ENCODE assay signal across 1 cellular context in the genomic region with DNA sequence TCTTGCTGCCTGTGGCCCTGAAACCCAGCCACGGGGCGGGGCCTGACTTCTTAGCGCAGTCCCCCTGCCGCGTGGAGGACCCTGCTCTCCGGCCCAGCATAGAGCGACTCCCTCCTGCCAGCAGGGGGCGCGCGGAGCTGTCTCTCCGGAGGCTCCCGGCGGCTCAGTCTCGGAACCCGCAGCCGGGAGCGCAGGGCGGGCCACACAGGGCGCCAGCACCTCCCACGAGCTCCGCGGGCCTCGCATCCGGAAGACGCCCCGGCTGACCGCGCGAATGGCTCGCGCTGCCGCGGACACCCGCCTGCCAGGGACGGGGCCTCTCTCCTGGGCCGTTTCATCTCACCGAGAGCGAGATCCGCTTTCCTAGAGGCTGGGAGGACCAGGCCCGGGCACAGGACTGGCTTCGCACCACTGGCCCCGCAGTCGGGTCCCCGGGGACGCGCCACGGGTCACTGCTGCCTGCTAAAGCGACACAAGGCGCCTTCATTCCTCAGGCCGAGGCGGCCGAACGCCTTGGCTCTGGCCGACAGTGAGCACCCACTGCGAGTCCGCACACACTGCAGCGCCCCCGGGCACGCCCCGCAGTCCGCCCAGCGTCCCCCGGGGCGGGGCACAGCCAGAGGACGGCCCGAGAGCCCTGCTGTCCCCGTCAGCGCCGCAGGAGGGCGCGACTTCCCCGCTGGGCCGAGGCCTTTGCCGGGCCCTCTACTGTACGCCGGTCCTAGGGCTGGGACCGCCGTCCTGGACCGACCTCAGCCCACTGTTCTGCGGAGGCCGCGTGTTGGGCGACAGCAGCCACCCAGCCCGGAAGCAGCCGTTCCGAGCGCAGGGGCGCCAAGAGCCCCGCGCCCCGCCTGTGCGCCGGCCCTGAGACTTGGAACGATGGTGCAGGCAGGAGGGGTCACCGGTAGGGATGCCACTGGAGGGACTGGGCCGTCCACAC.
TF ChIP-seq lines count a peak whose summit lies in the region.

No MANE protein-coding gene starts in this region.

TF ChIP-seq in HEK293, 187 proteins besides CTCF, POLR2A, EP300 and RAD21 (continued from another document and continues in another):
- TF ChIP-seq, protein P1, sequence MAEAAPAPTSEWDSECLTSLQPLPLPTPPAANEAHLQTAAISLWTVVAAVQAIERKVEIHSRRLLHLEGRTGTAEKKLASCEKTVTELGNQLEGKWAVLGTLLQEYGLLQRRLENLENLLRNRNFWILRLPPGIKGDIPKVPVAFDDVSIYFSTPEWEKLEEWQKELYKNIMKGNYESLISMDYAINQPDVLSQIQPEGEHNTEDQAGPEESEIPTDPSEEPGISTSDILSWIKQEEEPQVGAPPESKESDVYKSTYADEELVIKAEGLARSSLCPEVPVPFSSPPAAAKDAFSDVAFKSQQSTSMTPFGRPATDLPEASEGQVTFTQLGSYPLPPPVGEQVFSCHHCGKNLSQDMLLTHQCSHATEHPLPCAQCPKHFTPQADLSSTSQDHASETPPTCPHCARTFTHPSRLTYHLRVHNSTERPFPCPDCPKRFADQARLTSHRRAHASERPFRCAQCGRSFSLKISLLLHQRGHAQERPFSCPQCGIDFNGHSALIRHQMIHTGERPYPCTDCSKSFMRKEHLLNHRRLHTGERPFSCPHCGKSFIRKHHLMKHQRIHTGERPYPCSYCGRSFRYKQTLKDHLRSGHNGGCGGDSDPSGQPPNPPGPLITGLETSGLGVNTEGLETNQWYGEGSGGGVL (tag by site-specific recombination; IDR thresholded peaks at IDR 0.05), result no peak
- TF ChIP-seq, protein P2, sequence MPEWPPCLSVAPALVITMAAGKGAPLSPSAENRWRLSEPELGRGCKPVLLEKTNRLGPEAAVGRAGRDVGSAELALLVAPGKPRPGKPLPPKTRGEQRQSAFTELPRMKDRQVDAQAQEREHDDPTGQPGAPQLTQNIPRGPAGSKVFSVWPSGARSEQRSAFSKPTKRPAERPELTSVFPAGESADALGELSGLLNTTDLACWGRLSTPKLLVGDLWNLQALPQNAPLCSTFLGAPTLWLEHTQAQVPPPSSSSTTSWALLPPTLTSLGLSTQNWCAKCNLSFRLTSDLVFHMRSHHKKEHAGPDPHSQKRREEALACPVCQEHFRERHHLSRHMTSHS (tag by site-specific recombination; IDR thresholded peaks at IDR 0.05), result no peak
- TF ChIP-seq ZNF658 (tag by site-specific recombination; IDR thresholded peaks at IDR 0.05), result no peak
- TF ChIP-seq, protein P3, sequence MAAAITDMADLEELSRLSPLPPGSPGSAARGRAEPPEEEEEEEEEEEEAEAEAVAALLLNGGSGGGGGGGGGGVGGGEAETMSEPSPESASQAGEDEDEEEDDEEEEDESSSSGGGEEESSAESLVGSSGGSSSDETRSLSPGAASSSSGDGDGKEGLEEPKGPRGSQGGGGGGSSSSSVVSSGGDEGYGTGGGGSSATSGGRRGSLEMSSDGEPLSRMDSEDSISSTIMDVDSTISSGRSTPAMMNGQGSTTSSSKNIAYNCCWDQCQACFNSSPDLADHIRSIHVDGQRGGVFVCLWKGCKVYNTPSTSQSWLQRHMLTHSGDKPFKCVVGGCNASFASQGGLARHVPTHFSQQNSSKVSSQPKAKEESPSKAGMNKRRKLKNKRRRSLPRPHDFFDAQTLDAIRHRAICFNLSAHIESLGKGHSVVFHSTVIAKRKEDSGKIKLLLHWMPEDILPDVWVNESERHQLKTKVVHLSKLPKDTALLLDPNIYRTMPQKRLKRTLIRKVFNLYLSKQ (tag by site-specific recombination; IDR thresholded peaks at IDR 0.05; ENCODE audit: borderline replicate concordance), result no peak
- TF ChIP-seq, protein P4, sequence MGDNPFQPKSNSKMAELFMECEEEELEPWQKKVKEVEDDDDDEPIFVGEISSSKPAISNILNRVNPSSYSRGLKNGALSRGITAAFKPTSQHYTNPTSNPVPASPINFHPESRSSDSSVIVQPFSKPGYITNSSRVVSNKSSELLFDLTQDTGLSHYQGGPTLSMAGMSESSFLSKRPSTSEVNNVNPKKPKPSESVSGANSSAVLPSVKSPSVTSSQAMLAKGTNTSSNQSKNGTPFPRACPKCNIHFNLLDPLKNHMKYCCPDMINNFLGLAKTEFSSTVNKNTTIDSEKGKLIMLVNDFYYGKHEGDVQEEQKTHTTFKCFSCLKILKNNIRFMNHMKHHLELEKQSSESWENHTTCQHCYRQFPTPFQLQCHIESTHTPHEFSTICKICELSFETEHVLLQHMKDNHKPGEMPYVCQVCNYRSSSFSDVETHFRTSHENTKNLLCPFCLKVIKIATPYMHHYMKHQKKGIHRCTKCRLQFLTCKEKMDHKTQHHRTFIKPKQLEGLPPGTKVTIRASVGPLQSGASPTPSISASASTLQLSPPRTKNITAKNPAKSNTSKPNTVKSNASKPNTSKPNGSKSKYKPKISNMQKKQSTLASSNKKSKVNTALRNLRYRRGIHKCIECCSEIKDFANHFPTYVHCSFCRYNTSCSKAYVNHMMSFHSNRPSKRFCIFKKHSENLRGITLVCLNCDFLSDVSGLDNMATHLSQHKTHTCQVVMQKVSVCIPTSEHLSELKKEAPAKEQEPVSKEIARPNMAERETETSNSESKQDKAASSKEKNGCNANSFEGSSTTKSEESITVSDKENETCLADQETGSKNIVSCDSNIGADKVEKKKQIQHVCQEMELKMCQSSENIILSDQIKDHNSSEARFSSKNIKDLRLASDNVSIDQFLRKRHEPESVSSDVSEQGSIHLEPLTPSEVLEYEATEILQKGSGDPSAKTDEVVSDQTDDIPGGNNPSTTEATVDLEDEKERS (tag by site-specific recombination; IDR thresholded peaks at IDR 0.05), result no peak
- no peak for TF ChIP-seq IKZF3 (tag by site-specific recombination; IDR thresholded peaks at IDR 0.05)
- peak; percentile 48; the same call in 1 of the 2 replicates for TF ChIP-seq ZNF600 (tag by site-specific recombination; IDR thresholded peaks at IDR 0.05)
- no peak for TF ChIP-seq SALL2 (tag by site-specific recombination; IDR thresholded peaks at IDR 0.05; ENCODE audit: borderline replicate concordance)
- TF ChIP-seq, protein P5, sequence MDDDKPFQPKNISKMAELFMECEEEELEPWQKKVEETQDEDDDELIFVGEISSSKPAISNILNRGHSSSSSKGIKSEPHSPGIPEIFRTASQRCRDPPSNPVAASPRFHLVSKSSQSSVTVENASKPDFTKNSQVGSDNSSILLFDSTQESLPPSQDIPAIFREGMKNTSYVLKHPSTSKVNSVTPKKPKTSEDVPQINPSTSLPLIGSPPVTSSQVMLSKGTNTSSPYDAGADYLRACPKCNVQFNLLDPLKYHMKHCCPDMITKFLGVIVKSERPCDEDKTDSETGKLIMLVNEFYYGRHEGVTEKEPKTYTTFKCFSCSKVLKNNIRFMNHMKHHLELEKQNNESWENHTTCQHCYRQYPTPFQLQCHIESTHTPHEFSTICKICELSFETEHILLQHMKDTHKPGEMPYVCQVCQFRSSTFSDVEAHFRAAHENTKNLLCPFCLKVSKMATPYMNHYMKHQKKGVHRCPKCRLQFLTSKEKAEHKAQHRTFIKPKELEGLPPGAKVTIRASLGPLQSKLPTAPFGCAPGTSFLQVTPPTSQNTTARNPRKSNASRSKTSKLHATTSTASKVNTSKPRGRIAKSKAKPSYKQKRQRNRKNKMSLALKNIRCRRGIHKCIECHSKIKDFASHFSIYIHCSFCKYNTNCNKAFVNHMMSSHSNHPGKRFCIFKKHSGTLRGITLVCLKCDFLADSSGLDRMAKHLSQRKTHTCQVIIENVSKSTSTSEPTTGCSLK (tag by site-specific recombination; IDR thresholded peaks at IDR 0.05), result no peak
- TF ChIP-seq SETDB1 (IDR thresholded peaks at IDR 0.05; ENCODE audit: insufficient read length, low read length), result no peak
- TF ChIP-seq ZSCAN30 (tag by site-specific recombination; IDR thresholded peaks at IDR 0.05), result peak; percentile 73
- TF ChIP-seq ZNF433 (tag by site-specific recombination; IDR thresholded peaks at IDR 0.05; ENCODE audit: low read depth), result no peak
- no peak; the same call in 1 of the 2 replicates for TF ChIP-seq ZFP37 (tag by site-specific recombination; IDR thresholded peaks at IDR 0.05)
- TF ChIP-seq ZNF768 (tag by site-specific recombination; IDR thresholded peaks at IDR 0.05), result no peak
- 0 out of 2 replicates have a peak, but pooled peaks have one; percentile 45 for TF ChIP-seq ZNF501 (tag by site-specific recombination; IDR thresholded peaks at IDR 0.05)
- no peak for TF ChIP-seq ZNF19 (tag by site-specific recombination; IDR thresholded peaks at IDR 0.05; ENCODE audit: low read depth)
- TF ChIP-seq ZNF366 (tag by site-specific recombination; conservative IDR thresholded peaks at IDR 0.05), result no peak
- TF ChIP-seq, protein P6, sequence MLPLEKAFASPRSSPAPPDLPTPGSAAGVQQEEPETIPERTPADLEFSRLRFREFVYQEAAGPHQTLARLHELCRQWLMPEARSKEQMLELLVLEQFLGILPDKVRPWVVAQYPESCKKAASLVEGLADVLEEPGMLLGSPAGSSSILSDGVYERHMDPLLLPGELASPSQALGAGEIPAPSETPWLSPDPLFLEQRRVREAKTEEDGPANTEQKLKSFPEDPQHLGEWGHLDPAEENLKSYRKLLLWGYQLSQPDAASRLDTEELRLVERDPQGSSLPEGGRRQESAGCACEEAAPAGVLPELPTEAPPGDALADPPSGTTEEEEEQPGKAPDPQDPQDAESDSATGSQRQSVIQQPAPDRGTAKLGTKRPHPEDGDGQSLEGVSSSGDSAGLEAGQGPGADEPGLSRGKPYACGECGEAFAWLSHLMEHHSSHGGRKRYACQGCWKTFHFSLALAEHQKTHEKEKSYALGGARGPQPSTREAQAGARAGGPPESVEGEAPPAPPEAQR (tag by site-specific recombination; IDR thresholded peaks at IDR 0.05), result no peak
- no peak for TF ChIP-seq ZNF610 (tag by site-specific recombination; IDR thresholded peaks at IDR 0.05; ENCODE audit: borderline replicate concordance)
- TF ChIP-seq ZNF548 (tag by site-specific recombination; IDR thresholded peaks at IDR 0.05), result no peak
- TF ChIP-seq, protein P7, sequence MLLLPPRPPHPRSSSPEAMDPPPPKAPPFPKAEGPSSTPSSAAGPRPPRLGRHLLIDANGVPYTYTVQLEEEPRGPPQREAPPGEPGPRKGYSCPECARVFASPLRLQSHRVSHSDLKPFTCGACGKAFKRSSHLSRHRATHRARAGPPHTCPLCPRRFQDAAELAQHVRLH (tag by site-specific recombination; IDR thresholded peaks at IDR 0.05), result no peak
- no peak for TF ChIP-seq ZBTB17 (tag by site-specific recombination; IDR thresholded peaks at IDR 0.05)
- no peak for TF ChIP-seq ZSCAN23 (tag by site-specific recombination; IDR thresholded peaks at IDR 0.05)
- TF ChIP-seq ZNF146 (tag by site-specific recombination; IDR thresholded peaks at IDR 0.05), result no peak
- TF ChIP-seq ZNF48 (tag by site-specific recombination; IDR thresholded peaks at IDR 0.05), result no peak
- no peak for TF ChIP-seq ZNF223 (tag by site-specific recombination; IDR thresholded peaks at IDR 0.05)
- TF ChIP-seq ZNF416 (tag by site-specific recombination; IDR thresholded peaks at IDR 0.05), result no peak
- TF ChIP-seq ZNF510 (tag by site-specific recombination; IDR thresholded peaks at IDR 0.05; ENCODE audit: insufficient replicate concordance), result no peak
- no peak for TF ChIP-seq ZNF747 (tag by site-specific recombination; IDR thresholded peaks at IDR 0.05)
- TF ChIP-seq ZNF138 (tag by site-specific recombination; IDR thresholded peaks at IDR 0.05; ENCODE audit: borderline replicate concordance), result no peak
- no peak for TF ChIP-seq ZNF311 (tag by site-specific recombination; IDR thresholded peaks at IDR 0.05; ENCODE audit: borderline replicate concordance)
- TF ChIP-seq GLI2 (tag by site-specific recombination; IDR thresholded peaks at IDR 0.05; ENCODE audit: borderline replicate concordance, low read depth), result no peak
- TF ChIP-seq, protein P8, sequence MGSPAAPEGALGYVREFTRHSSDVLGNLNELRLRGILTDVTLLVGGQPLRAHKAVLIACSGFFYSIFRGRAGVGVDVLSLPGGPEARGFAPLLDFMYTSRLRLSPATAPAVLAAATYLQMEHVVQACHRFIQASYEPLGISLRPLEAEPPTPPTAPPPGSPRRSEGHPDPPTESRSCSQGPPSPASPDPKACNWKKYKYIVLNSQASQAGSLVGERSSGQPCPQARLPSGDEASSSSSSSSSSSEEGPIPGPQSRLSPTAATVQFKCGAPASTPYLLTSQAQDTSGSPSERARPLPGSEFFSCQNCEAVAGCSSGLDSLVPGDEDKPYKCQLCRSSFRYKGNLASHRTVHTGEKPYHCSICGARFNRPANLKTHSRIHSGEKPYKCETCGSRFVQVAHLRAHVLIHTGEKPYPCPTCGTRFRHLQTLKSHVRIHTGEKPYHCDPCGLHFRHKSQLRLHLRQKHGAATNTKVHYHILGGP (tag by site-specific recombination; IDR thresholded peaks at IDR 0.05), result no peak
- TF ChIP-seq ZNF335 (tag by site-specific recombination; conservative IDR thresholded peaks at IDR 0.05), result peak; percentile 89
- no peak; the same call in 1 of the 2 replicates for TF ChIP-seq ZXDB (tag by site-specific recombination; IDR thresholded peaks at IDR 0.05)
- peak; percentile 63; the same call in 1 of the 2 replicates for TF ChIP-seq ZNF777 (tag by site-specific recombination; IDR thresholded peaks at IDR 0.05; ENCODE audit: borderline replicate concordance)
- TF ChIP-seq ZFP41 (tag by site-specific recombination; IDR thresholded peaks at IDR 0.05; ENCODE audit: borderline replicate concordance), result no peak
- no peak for TF ChIP-seq ZNF37A (tag by site-specific recombination; IDR thresholded peaks at IDR 0.05)
- TF ChIP-seq, protein P9, sequence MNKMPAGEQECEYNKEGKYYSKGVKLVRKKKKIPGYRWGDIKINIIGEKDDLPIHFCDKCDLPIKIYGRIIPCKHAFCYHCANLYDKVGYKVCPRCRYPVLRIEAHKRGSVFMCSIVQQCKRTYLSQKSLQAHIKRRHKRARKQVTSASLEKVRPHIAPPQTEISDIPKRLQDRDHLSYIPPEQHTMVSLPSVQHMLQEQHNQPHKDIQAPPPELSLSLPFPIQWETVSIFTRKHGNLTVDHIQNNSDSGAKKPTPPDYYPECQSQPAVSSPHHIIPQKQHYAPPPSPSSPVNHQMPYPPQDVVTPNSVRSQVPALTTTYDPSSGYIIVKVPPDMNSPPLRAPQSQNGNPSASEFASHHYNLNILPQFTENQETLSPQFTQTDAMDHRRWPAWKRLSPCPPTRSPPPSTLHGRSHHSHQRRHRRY (tag by site-specific recombination; IDR thresholded peaks at IDR 0.05), result no peak
- no peak for TF ChIP-seq ZFP69B (tag by site-specific recombination; IDR thresholded peaks at IDR 0.05)
- no peak for TF ChIP-seq ZNF394 (tag by site-specific recombination; IDR thresholded peaks at IDR 0.05; ENCODE audit: borderline replicate concordance)
- TF ChIP-seq ZNF837 (tag by site-specific recombination; IDR thresholded peaks at IDR 0.05), result no peak
- TF ChIP-seq ZBTB1 (tag by site-specific recombination; IDR thresholded peaks at IDR 0.05), result peak; percentile 8; the same call in 1 of the 2 replicates
- no peak for TF ChIP-seq ZNF184 (tag by site-specific recombination; IDR thresholded peaks at IDR 0.05)
- peak; percentile 34 for TF ChIP-seq ZNF660 (tag by site-specific recombination; IDR thresholded peaks at IDR 0.05)
- TF ChIP-seq KLF1 (tag by site-specific recombination; IDR thresholded peaks at IDR 0.05), result peak; percentile 80
- TF ChIP-seq ZNF2 (tag by site-specific recombination; IDR thresholded peaks at IDR 0.05), result no peak; the same call in none of the 2 replicates
